Comparison of ENCODE assay signal across 10 cellular contexts in genomic region chr2:8234757-8235374, GRCh38.
DNase-seq lines count a peak whose midpoint lies in the region; ATAC-seq and TF ChIP-seq lines count a peak whose summit lies in the region.
"Had no signal": no experiment of that assay in that cellular context is flagged by ENCODE, and none has a peak within 500 bp of the region (broad histone marks: within the 10 kb centered on the region; RNA-seq: fewer than 3 reads in every experiment).

No MANE protein-coding gene starts in this region.

- H3K36me3 ChIP-seq in endodermal cell (ENCODE audit: control insufficient read depth, insufficient read depth, low read length) = no peaks in the 10 kb centered on the region
- H3K36me3 ChIP-seq: transverse colon had no signal

- 90 to 95% methylated on average over 10 to 13 of the region's 13 CpGs for WGBS in endodermal cell (ENCODE audit: insufficient coverage in 1 of 2, insufficient read length in 1 of 2), 2 experiments

- BruUV-seq in Calu3 (replicated peaks; lab: Mats Ljungman, UMichigan) = no TSS peak

- ATAC-seq in HG03432 (IDR thresholded peaks at IDR 0.05; ENCODE audit: unreplicated experiment) = peak; percentile 92

- H3K4me1 Mint-ChIP-seq in endodermal cell = peaks cover 10% of the 10 kb centered on the region
- H3K4me1 Mint-ChIP-seq in Calu3 (ENCODE audit: low read depth, unreplicated experiment) = peaks cover 3% of the 10 kb centered on the region

- peaks cover 6% of the 10 kb centered on the region for H3K27me3 Mint-ChIP-seq in endodermal cell (ENCODE audit: insufficient read depth)
- no peaks in the 10 kb centered on the region for H3K27me3 Mint-ChIP-seq in Calu3 (ENCODE audit: unreplicated experiment)
- H3K27me3 Mint-ChIP-seq: central memory CD8-positive, alpha-beta T cell had no signal

- H3K9me3 ChIP-seq in endodermal cell (ENCODE audit: control insufficient read depth, low read length) = no peaks in the 10 kb centered on the region
- H3K9me3 ChIP-seq: transverse colon had no signal

- DNase-seq in GM12864 (ENCODE audit: low read depth) = peak; percentile 85
- DNase-seq in GM20000 (ENCODE audit: low spot score) = peak; percentile 77
- no peak for DNase-seq in endodermal cell
- no peak for DNase-seq in Calu3
- DNase-seq in nucleus accumbens (lab: John Stamatoyannopoulos, UW) = no peak
- no peak for DNase-seq in medulla oblongata (ENCODE audit: extremely low spot score)
- no peak for DNase-seq in effector CD8-positive, alpha-beta T cell (lab: John Stamatoyannopoulos, UW)
- DNase-seq: transverse colon had no signal

- H3K4me3 ChIP-seq in GM12864 (ENCODE audit: low read depth, low read length) = no peak overlapping the region; the same call in 1 of the 2 replicates
- H3K4me3 ChIP-seq in endodermal cell (ENCODE audit: low read length) = no peak overlapping the region
- H3K4me3 ChIP-seq: transverse colon had no signal

- intact Hi-C loops in Calu3 (cut with micrococcal nuclease; ENCODE audit: unreplicated experiment) = no loop called here

- H3K27ac Mint-ChIP-seq in endodermal cell (no peak overlapping the region), Calu3 (ENCODE audit: unreplicated experiment) (no peak overlapping the region)

- no peaks in the 10 kb centered on the region for H3K4me1 ChIP-seq in endodermal cell (ENCODE audit: control insufficient read depth, insufficient read depth, low read length)

- H3K4me3 Mint-ChIP-seq in endodermal cell (no peak overlapping the region), Calu3 (ENCODE audit: low read depth, unreplicated experiment) (no peak overlapping the region)
- H3K4me3 Mint-ChIP-seq: central memory CD8-positive, alpha-beta T cell had no signal

- H3K36me3 Mint-ChIP-seq in endodermal cell (ENCODE audit: low read depth) = no peaks in the 10 kb centered on the region
- no peaks in the 10 kb centered on the region for H3K36me3 Mint-ChIP-seq in Calu3 (ENCODE audit: insufficient read depth, unreplicated experiment)

- no peaks in the 10 kb centered on the region for H3K27me3 ChIP-seq in endodermal cell (ENCODE audit: control insufficient read depth, insufficient read depth, low read length, poor library complexity, severe bottlenecking)
- H3K27me3 ChIP-seq: transverse colon had no signal

- no peak overlapping the region for H3K9ac ChIP-seq in endodermal cell (ENCODE audit: extremely low read depth, low read length, poor library complexity, severe bottlenecking)

- H3K9me3 Mint-ChIP-seq in endodermal cell = no peaks in the 10 kb centered on the region
- no peaks in the 10 kb centered on the region for H3K9me3 Mint-ChIP-seq in Calu3 (ENCODE audit: low read depth, unreplicated experiment)
- H3K9me3 Mint-ChIP-seq: central memory CD8-positive, alpha-beta T cell had no signal

- H3K27ac ChIP-seq in endodermal cell (ENCODE audit: low read depth, low read length) = peak overlapping the region; percentile 45
- H3K27ac ChIP-seq: transverse colon had no signal

- CTCF ChIA-PET in Calu3 (lab: Charles Lee) = interaction anchor here (0.7 kb wide), 1 partner anchor 13 kb away, joined by 3 read pairs; no protein-coding TSS in a partner anchor

- no peak for TF ChIP-seq CTCF in GM12864 (IDR thresholded peaks at IDR 0.05; ENCODE audit: low read depth, low read length, missing control alignments)
- no peak for TF ChIP-seq CTCF in GM20000 (IDR thresholded peaks at IDR 0.05; ENCODE audit: extremely low read depth, missing control alignments)
- TF ChIP-seq CTCF in endodermal cell (conservative IDR thresholded peaks at IDR 0.05) = no peak
- TF ChIP-seq CTCF in Calu3 (IDR thresholded peaks at IDR 0.05; ENCODE audit: unreplicated experiment) = no peak

Comparison
In these comparisons a context has a peak if more than half of its experiments do, and no peak if none do; other contexts are left out.
1. DNase-seq: peak in GM12864 (single experiment) and GM20000 (single experiment); none in endodermal cell (single experiment), Calu3 (single experiment), nucleus accumbens (0 of 56), medulla oblongata (single experiment) and effector CD8-positive, alpha-beta T cell (single experiment).